ENCODE assay signal across 9 cellular contexts in genomic region chr11:94768602-94769511, GRCh38. TPM values are rescaled to one million over a fixed set of nuclear protein-coding genes. Genes with fewer than 3 reads are reported as not detected.
A peak's percentile ranks its signal among the peaks of the same experiment; 100 is the strongest.
DNase-seq lines count a peak whose midpoint lies in the region; ATAC-seq and TF ChIP-seq lines count a peak whose summit lies in the region.
"Had no signal": no experiment of that assay in that cellular context is flagged by ENCODE, and none has a peak within 500 bp of the region (broad histone marks: within the 10 kb centered on the region; RNA-seq: fewer than 3 reads in every experiment).

No MANE protein-coding gene starts in this region.

- H3K27ac ChIP-seq in VCaP = peak overlapping the region; percentile 98
- H3K27ac ChIP-seq: 22Rv1 had no signal

- peak; percentile 44 for ATAC-seq in HG02759 (IDR thresholded peaks at IDR 0.05; ENCODE audit: unreplicated experiment)
- peak; percentile 39 to 53 (median 47) for ATAC-seq in natural killer cell
- no peak for ATAC-seq in GM19351 (IDR thresholded peaks at IDR 0.05; ENCODE audit: unreplicated experiment)

- H3K36me3 Mint-ChIP-seq in natural killer cell = no peaks in the 10 kb centered on the region

- H3K27ac Mint-ChIP-seq in natural killer cell = peak overlapping the region in 1 of 2 donors; percentile 45

- DNase-seq in DMS 273 (lab: John Stamatoyannopoulos, UW; ENCODE audit: unreplicated experiment) = peak; percentile 63
- no peak for DNase-seq in DMS 273 treated with DMSO at 0.1 percent for 48 hours (lab: John Stamatoyannopoulos, UW)
- no peak for DNase-seq in fibroblast of the aortic adventitia (ENCODE audit: low read depth)
- DNase-seq in natural killer cell = peak; percentile 33
- DNase-seq in NCI-H128 (lab: John Stamatoyannopoulos, UW; ENCODE audit: unreplicated experiment) = no peak

- TF ChIP-seq CTCF in VCaP (conservative IDR thresholded peaks at IDR 0.05) (no peak), fibroblast of the aortic adventitia (IDR thresholded peaks at IDR 0.05; ENCODE audit: insufficient read depth, low read length) (no peak), natural killer cell (IDR thresholded peaks at IDR 0.05) (no peak)

- no peaks in the 10 kb centered on the region for H3K9me3 Mint-ChIP-seq in natural killer cell

- H3K4me3 Mint-ChIP-seq in natural killer cell = no peak overlapping the region

- no peaks in the 10 kb centered on the region for H3K27me3 Mint-ChIP-seq in natural killer cell (ENCODE audit: low read depth in 2 of 2)

- H3K4me1 Mint-ChIP-seq in natural killer cell = peaks cover 18 to 30% of the 10 kb centered on the region in 2 donors

- intact Hi-C loops in natural killer cell (cut with micrococcal nuclease) = no loop called here

- peak overlapping the region; percentile 87 for H3K4me3 ChIP-seq in fibroblast of the aortic adventitia (ENCODE audit: low read depth, low read length)

RNA-seq across cellular contexts. Expression of gene AMOTL1, which starts 0.7 kb away (rescaled TPM):
- total RNA-seq in fibroblast of the aortic adventitia (ENCODE audit: low replicate concordance) = 29.4 and 64.7 TPM in 2 replicates
- total RNA-seq in natural killer cell = 1 to 10 TPM; 7.1 to 8.9 (median 8.7) TPM

Comparison
In these comparisons a context has a peak if more than half of its experiments do, and no peak if none do; other contexts are left out.
1. DNase-seq: peak in DMS 273 (single experiment) and natural killer cell (single experiment); none in DMS 273 treated with DMSO at 0.1 percent for 48 hours (single experiment), fibroblast of the aortic adventitia (single experiment) and NCI-H128 (single experiment).